Comparison of ENCODE assay signal across 1 cellular context in genomic region chr5:139696167-139696893, GRCh38.
A peak's percentile ranks its signal among the peaks of the same experiment; 100 is the strongest.
TF ChIP-seq lines count a peak whose summit lies in the region.

No MANE protein-coding gene starts in this region.

TF ChIP-seq in HepG2, 621 proteins besides CTCF, POLR2A, EP300 and RAD21 (continued from another document):
- TF ChIP-seq, protein P1, sequence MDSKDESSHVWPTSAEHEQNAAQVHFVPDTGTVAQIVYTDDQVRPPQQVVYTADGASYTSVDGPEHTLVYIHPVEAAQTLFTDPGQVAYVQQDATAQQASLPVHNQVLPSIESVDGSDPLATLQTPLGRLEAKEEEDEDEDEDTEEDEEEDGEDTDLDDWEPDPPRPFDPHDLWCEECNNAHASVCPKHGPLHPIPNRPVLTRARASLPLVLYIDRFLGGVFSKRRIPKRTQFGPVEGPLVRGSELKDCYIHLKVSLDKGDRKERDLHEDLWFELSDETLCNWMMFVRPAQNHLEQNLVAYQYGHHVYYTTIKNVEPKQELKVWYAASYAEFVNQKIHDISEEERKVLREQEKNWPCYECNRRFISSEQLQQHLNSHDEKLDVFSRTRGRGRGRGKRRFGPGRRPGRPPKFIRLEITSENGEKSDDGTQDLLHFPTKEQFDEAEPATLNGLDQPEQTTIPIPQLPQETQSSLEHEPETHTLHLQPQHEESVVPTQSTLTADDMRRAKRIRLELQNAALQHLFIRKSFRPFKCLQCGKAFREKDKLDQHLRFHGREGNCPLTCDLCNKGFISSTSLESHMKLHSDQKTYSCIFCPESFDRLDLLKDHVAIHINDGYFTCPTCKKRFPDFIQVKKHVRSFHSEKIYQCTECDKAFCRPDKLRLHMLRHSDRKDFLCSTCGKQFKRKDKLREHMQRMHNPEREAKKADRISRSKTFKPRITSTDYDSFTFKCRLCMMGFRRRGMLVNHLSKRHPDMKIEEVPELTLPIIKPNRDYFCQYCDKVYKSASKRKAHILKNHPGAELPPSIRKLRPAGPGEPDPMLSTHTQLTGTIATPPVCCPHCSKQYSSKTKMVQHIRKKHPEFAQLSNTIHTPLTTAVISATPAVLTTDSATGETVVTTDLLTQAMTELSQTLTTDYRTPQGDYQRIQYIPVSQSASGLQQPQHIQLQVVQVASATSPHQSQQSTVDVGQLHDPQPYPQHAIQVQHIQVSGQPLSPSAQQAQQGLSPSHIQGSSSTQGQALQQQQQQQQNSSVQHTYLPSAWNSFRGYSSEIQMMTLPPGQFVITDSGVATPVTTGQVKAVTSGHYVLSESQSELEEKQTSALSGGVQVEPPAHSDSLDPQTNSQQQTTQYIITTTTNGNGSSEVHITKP (CRISPR knock-in tag; IDR thresholded peaks at IDR 0.05; ENCODE audit: low read depth) = no peak; the same call in 1 of the 2 replicates
- TF ChIP-seq SRF (IDR thresholded peaks at IDR 0.05; ENCODE audit: low read depth, low read length) (no peak), ZSCAN22 (CRISPR knock-in tag; IDR thresholded peaks at IDR 0.05) (no peak), HINFP (CRISPR knock-in tag; IDR thresholded peaks at IDR 0.05; ENCODE audit: low read depth) (no peak), TFAP4 (IDR thresholded peaks at IDR 0.05; ENCODE audit: borderline replicate concordance, low read depth) (no peak), GTF2F1 (IDR thresholded peaks at IDR 0.05; ENCODE audit: low read length) (no peak), ZNF768 (CRISPR knock-in tag; IDR thresholded peaks at IDR 0.05) (peak; percentile 58; the same call in 1 of the 2 replicates), ZNF749 (CRISPR knock-in tag; IDR thresholded peaks at IDR 0.05; ENCODE audit: borderline replicate concordance) (no peak), ZNF713 (CRISPR knock-in tag; IDR thresholded peaks at IDR 0.05) (no peak), FOXP1 (IDR thresholded peaks at IDR 0.05) (no peak), FOXP1 (CRISPR knock-in tag; IDR thresholded peaks at IDR 0.05) (no peak), RAD51 (IDR thresholded peaks at IDR 0.05; ENCODE audit: borderline replicate concordance) (no peak), ZNF230 (CRISPR knock-in tag; IDR thresholded peaks at IDR 0.05) (no peak), SIX1 (CRISPR knock-in tag; IDR thresholded peaks at IDR 0.05; ENCODE audit: borderline replicate concordance) (no peak), GATA4 (IDR thresholded peaks at IDR 0.05; ENCODE audit: borderline replicate concordance, low read depth) (no peak), SALL1 (CRISPR knock-in tag; IDR thresholded peaks at IDR 0.05) (no peak), ZNF841 (CRISPR knock-in tag; IDR thresholded peaks at IDR 0.05; ENCODE audit: borderline replicate concordance) (no peak), KDM5B (CRISPR knock-in tag; IDR thresholded peaks at IDR 0.05; ENCODE audit: borderline replicate concordance) (no peak), MYNN (CRISPR knock-in tag; IDR thresholded peaks at IDR 0.05; ENCODE audit: low read depth) (no peak), ZNF34 (CRISPR knock-in tag; IDR thresholded peaks at IDR 0.05; ENCODE audit: borderline replicate concordance) (no peak), ZNF17 (CRISPR knock-in tag; IDR thresholded peaks at IDR 0.05) (no peak), ZNF589 (CRISPR knock-in tag; conservative IDR thresholded peaks at IDR 0.05) (0 out of 2 replicates have a peak, but pooled peaks have one; percentile 66), PHF21A (CRISPR knock-in tag; IDR thresholded peaks at IDR 0.05) (peak; percentile 28; the same call in 1 of the 2 replicates), REXO4 (CRISPR knock-in tag; IDR thresholded peaks at IDR 0.05; ENCODE audit: borderline replicate concordance) (no peak), ZMAT3 (CRISPR knock-in tag; conservative IDR thresholded peaks at IDR 0.05) (no peak), FOXC1 (CRISPR knock-in tag; IDR thresholded peaks at IDR 0.05; ENCODE audit: borderline replicate concordance) (peak; percentile 34; the same call in 1 of the 2 replicates), ZNF207 (IDR thresholded peaks at IDR 0.05; ENCODE audit: borderline replicate concordance) (no peak), ZBTB43 (CRISPR knock-in tag; conservative IDR thresholded peaks at IDR 0.05) (no peak), NR2F1 (CRISPR knock-in tag; IDR thresholded peaks at IDR 0.05) (no peak), FOXA1 (IDR thresholded peaks at IDR 0.05) (no peak), FOXA1 (CRISPR knock-in tag; IDR thresholded peaks at IDR 0.05) (no peak), NCOA2 (CRISPR knock-in tag; IDR thresholded peaks at IDR 0.05) (no peak), PHF20 (CRISPR knock-in tag; IDR thresholded peaks at IDR 0.05) (no peak)
- TF ChIP-seq, protein P2, sequence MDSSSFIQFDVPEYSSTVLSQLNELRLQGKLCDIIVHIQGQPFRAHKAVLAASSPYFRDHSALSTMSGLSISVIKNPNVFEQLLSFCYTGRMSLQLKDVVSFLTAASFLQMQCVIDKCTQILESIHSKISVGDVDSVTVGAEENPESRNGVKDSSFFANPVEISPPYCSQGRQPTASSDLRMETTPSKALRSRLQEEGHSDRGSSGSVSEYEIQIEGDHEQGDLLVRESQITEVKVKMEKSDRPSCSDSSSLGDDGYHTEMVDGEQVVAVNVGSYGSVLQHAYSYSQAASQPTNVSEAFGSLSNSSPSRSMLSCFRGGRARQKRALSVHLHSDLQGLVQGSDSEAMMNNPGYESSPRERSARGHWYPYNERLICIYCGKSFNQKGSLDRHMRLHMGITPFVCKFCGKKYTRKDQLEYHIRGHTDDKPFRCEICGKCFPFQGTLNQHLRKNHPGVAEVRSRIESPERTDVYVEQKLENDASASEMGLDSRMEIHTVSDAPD (CRISPR knock-in tag; IDR thresholded peaks at IDR 0.05) = no peak
- TF ChIP-seq, protein P3, sequence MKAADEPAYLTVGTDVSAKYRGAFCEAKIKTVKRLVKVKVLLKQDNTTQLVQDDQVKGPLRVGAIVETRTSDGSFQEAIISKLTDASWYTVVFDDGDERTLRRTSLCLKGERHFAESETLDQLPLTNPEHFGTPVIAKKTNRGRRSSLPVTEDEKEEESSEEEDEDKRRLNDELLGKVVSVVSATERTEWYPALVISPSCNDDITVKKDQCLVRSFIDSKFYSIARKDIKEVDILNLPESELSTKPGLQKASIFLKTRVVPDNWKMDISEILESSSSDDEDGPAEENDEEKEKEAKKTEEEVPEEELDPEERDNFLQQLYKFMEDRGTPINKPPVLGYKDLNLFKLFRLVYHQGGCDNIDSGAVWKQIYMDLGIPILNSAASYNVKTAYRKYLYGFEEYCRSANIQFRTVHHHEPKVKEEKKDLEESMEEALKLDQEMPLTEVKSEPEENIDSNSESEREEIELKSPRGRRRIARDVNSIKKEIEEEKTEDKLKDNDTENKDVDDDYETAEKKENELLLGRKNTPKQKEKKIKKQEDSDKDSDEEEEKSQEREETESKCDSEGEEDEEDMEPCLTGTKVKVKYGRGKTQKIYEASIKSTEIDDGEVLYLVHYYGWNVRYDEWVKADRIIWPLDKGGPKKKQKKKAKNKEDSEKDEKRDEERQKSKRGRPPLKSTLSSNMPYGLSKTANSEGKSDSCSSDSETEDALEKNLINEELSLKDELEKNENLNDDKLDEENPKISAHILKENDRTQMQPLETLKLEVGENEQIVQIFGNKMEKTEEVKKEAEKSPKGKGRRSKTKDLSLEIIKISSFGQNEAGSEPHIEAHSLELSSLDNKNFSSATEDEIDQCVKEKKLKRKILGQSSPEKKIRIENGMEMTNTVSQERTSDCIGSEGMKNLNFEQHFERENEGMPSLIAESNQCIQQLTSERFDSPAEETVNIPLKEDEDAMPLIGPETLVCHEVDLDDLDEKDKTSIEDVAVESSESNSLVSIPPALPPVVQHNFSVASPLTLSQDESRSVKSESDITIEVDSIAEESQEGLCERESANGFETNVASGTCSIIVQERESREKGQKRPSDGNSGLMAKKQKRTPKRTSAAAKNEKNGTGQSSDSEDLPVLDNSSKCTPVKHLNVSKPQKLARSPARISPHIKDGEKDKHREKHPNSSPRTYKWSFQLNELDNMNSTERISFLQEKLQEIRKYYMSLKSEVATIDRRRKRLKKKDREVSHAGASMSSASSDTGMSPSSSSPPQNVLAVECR (CRISPR knock-in tag; IDR thresholded peaks at IDR 0.05; ENCODE audit: borderline replicate concordance) = no peak
- TF ChIP-seq, protein P4, sequence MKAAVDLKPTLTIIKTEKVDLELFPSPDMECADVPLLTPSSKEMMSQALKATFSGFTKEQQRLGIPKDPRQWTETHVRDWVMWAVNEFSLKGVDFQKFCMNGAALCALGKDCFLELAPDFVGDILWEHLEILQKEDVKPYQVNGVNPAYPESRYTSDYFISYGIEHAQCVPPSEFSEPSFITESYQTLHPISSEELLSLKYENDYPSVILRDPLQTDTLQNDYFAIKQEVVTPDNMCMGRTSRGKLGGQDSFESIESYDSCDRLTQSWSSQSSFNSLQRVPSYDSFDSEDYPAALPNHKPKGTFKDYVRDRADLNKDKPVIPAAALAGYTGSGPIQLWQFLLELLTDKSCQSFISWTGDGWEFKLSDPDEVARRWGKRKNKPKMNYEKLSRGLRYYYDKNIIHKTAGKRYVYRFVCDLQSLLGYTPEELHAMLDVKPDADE (CRISPR knock-in tag; IDR thresholded peaks at IDR 0.05) = no peak
- TF ChIP-seq, protein P5, sequence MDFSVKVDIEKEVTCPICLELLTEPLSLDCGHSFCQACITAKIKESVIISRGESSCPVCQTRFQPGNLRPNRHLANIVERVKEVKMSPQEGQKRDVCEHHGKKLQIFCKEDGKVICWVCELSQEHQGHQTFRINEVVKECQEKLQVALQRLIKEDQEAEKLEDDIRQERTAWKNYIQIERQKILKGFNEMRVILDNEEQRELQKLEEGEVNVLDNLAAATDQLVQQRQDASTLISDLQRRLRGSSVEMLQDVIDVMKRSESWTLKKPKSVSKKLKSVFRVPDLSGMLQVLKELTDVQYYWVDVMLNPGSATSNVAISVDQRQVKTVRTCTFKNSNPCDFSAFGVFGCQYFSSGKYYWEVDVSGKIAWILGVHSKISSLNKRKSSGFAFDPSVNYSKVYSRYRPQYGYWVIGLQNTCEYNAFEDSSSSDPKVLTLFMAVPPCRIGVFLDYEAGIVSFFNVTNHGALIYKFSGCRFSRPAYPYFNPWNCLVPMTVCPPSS (IDR thresholded peaks at IDR 0.05) = no peak
